In genomic region chr4:85751907-85752306, GRCh38 we compare ENCODE assay signal across 26 cellular contexts.
DNase-seq lines count a peak whose midpoint lies in the region; ATAC-seq, FAIRE-seq and TF ChIP-seq lines count a peak whose summit lies in the region.
"Had no signal": no experiment of that assay in that cellular context is flagged by ENCODE, and none has a peak within 500 bp of the region (broad histone marks: within the 10 kb centered on the region; RNA-seq: fewer than 3 reads in every experiment).

No MANE protein-coding gene starts in this region.

- H2AK5ac ChIP-seq in mesendoderm (ENCODE audit: low read length) = peak overlapping the region; percentile 67

- peak overlapping the region; percentile 50 for H3K56ac ChIP-seq in mesendoderm (ENCODE audit: low read length)

- H3K27me3 ChIP-seq in bronchial epithelial cell (ENCODE audit: control insufficient read depth, insufficient read depth, low read length) (no peaks in the 10 kb centered on the region), mesendoderm (ENCODE audit: insufficient read depth, low read length, poor library complexity) (no peaks in the 10 kb centered on the region)
- H3K27me3 ChIP-seq: BE2C had no signal

- H3K4me1 ChIP-seq in mesendoderm (ENCODE audit: control insufficient read depth, low read depth, low read length) = peaks cover 7% of the 10 kb centered on the region

- H4K8ac ChIP-seq in mesendoderm (ENCODE audit: low read depth, low read length) = no peak overlapping the region

- no peak overlapping the region for H3K23ac ChIP-seq in mesendoderm (ENCODE audit: low read length)

- peak overlapping the region; percentile 59 for H2BK5ac ChIP-seq in mesendoderm (ENCODE audit: low read length)

- peak overlapping the region; percentile 10 for H2BK120ac ChIP-seq in mesendoderm (ENCODE audit: low read depth, low read length)

- H3K4ac ChIP-seq in mesendoderm (ENCODE audit: low read depth, low read length) = no peak overlapping the region

- H3K79me2 ChIP-seq in mesendoderm (ENCODE audit: control insufficient read depth, insufficient read depth, low read length) = no peaks in the 10 kb centered on the region

- WGBS in mesendoderm (ENCODE audit: extremely low coverage, insufficient coverage, low lambda C conversion rate) = no CpG with 5 or more reads among the region's 2 CpGs

- H3K36me3 ChIP-seq in bronchial epithelial cell (ENCODE audit: control insufficient read depth, insufficient read depth, low read length) (no peaks in the 10 kb centered on the region), mesendoderm (ENCODE audit: control insufficient read depth, insufficient read depth, low read length) (no peaks in the 10 kb centered on the region)
- H3K36me3 ChIP-seq: BE2C had no signal

- H4K5ac ChIP-seq in mesendoderm (ENCODE audit: low read length) = no peak overlapping the region

- no peaks in the 10 kb centered on the region for H3K79me1 ChIP-seq in mesendoderm (ENCODE audit: low read length)

- no peak overlapping the region for H3K27ac ChIP-seq in mesendoderm (ENCODE audit: low read depth, low read length)
- H3K27ac ChIP-seq: 22Rv1 had no signal

- TF ChIP-seq CTCF in bronchial epithelial cell (IDR thresholded peaks at IDR 0.05; ENCODE audit: insufficient read depth, low read length, severe bottlenecking) = no peak

- H3K4me2 ChIP-seq in mesendoderm (ENCODE audit: low read length) = no peak overlapping the region
- H3K4me2 ChIP-seq: SK-N-SH had no signal

- no peak overlapping the region for H3K18ac ChIP-seq in mesendoderm (ENCODE audit: low read length)

- DNase-seq in DMS79 treated with DMSO at 0.1 percent for 48 hours (lab: John Stamatoyannopoulos, UW) (peak; percentile 20), DMS79 (lab: John Stamatoyannopoulos, UW) (no peak), NCI-H187 treated with DMSO at 0.1 percent for 48 hours (lab: John Stamatoyannopoulos, UW) (peak; percentile 57), bronchial epithelial cell (ENCODE audit: low read depth) (peak; percentile 46), mesendoderm (no peak), SHP77 (lab: John Stamatoyannopoulos, UW) (no peak)
- DNase-seq: BE2C; CD8-positive, alpha-beta memory T cell; DMS 273 treated with DMSO at 0.1 percent for 48 hours; DND-41; H7; Kasumi-1; NCI-H1092 treated with DMSO at 0.1 percent for 48 hours; NCI-H1694; NCI-H2081; NCI-H446; NCI-H524 treated with DMSO at 0.1 percent for 48 hours; NCI-H82; NK-92 treated with Interleukin-12 subunit alpha and Interleukin-12 subunit beta, amount 100 ng/mL, for 24 hours; SK-N-SH had no signal

- H3K4me3 ChIP-seq in bronchial epithelial cell (ENCODE audit: low read depth, low read length) = no peak overlapping the region
- no peak overlapping the region for H3K4me3 ChIP-seq in mesendoderm (ENCODE audit: low read length)
- H3K4me3 ChIP-seq: K562 had no signal

- H2BK15ac ChIP-seq in mesendoderm (replicated peaks; ENCODE audit: low read depth) = no peak overlapping the region

- peak; percentile 92 for FAIRE-seq in bronchial epithelial cell (lab: Jason Lieb, UNC)
- FAIRE-seq: HTR-8/SVneo, K562 had no signal

- ATAC-seq in GM19324 (IDR thresholded peaks at IDR 0.05; ENCODE audit: low FRiP score, unreplicated experiment) = no peak
- no peak for ATAC-seq in HG03175 (IDR thresholded peaks at IDR 0.05; ENCODE audit: unreplicated experiment)
- ATAC-seq: K562, Panc1 had no signal

- no peak overlapping the region for H3K9ac ChIP-seq in mesendoderm (ENCODE audit: low read length)
- H3K9ac ChIP-seq: SK-N-SH had no signal

Comparison
In these comparisons a context has a peak if more than half of its experiments do, and no peak if none do; other contexts are left out.
1. DNase-seq: peak in DMS79 treated with DMSO at 0.1 percent for 48 hours (single experiment), NCI-H187 treated with DMSO at 0.1 percent for 48 hours (single experiment) and bronchial epithelial cell (single experiment); none in DMS79 (single experiment), mesendoderm (single experiment) and SHP77 (0 of 2).